Comparison of ENCODE assay signal across 15 cellular contexts in genomic region chr12:10610188-10610587, GRCh38. TPM values are rescaled to one million over a fixed set of nuclear protein-coding genes. Genes with fewer than 3 reads are reported as not detected.
DNase-seq lines count a peak whose midpoint lies in the region; ATAC-seq and TF ChIP-seq lines count a peak whose summit lies in the region.
"Had no signal": no experiment of that assay in that cellular context is flagged by ENCODE, and none has a peak within 500 bp of the region (broad histone marks: within the 10 kb centered on the region; RNA-seq: fewer than 3 reads in every experiment).

No MANE protein-coding gene starts in this region.

- peaks cover 2% of the 10 kb centered on the region for H3K27me3 Mint-ChIP-seq in activated CD4-positive, alpha-beta memory T cell treated with anti-CD3 and anti-CD28 coated beads, Interleukin-2, amount 10 ng/mL, durations not matched to agents 7 days and 5 days
- H3K27me3 Mint-ChIP-seq in activated CD4-positive, alpha-beta memory T cell treated with anti-CD3 and anti-CD28 coated beads for 36 hours, result peaks cover 4% of the 10 kb centered on the region
- H3K27me3 Mint-ChIP-seq in natural killer cell treated with Interleukin-12 subunit alpha and Interleukin-12 subunit beta and Interleukin-15 and Interleukin-18, amount 100 ng/mL, for 72 hours, result no peaks in the 10 kb centered on the region
- peaks cover 0 to 2% of the 10 kb centered on the region in 2 donors for H3K27me3 Mint-ChIP-seq in natural killer cell (ENCODE audit: low read depth in 2 of 2)

- peak overlapping the region; percentile 3 for H3K27ac Mint-ChIP-seq in activated CD4-positive, alpha-beta memory T cell treated with anti-CD3 and anti-CD28 coated beads, Interleukin-2, amount 10 ng/mL, durations not matched to agents 7 days and 5 days
- H3K27ac Mint-ChIP-seq in activated CD4-positive, alpha-beta memory T cell treated with anti-CD3 and anti-CD28 coated beads for 36 hours, result no peak overlapping the region
- peak overlapping the region; percentile 56 to 98 for H3K27ac Mint-ChIP-seq in natural killer cell treated with Interleukin-12 subunit alpha and Interleukin-12 subunit beta and Interleukin-15 and Interleukin-18, amount 100 ng/mL, for 72 hours
- no peak overlapping the region for H3K27ac Mint-ChIP-seq in natural killer cell

- H3K9ac ChIP-seq in endocrine pancreas (ENCODE audit: control insufficient read depth, insufficient read depth, low read length), result peak overlapping the region; percentile 13

- H3K36me3 ChIP-seq in endocrine pancreas (ENCODE audit: control insufficient read depth, insufficient read depth, low read length), result no peaks in the 10 kb centered on the region

- H3K4me1 Mint-ChIP-seq in activated CD4-positive, alpha-beta memory T cell treated with anti-CD3 and anti-CD28 coated beads, Interleukin-2, amount 10 ng/mL, durations not matched to agents 7 days and 5 days, result peaks cover 33% of the 10 kb centered on the region
- H3K4me1 Mint-ChIP-seq in activated CD4-positive, alpha-beta memory T cell treated with anti-CD3 and anti-CD28 coated beads for 36 hours (ENCODE audit: low read depth), result peaks cover 33% of the 10 kb centered on the region
- H3K4me1 Mint-ChIP-seq in natural killer cell treated with Interleukin-12 subunit alpha and Interleukin-12 subunit beta and Interleukin-15 and Interleukin-18, amount 100 ng/mL, for 72 hours (ENCODE audit: low read depth in 2 of 2), result peaks cover 42 to 71% of the 10 kb centered on the region in 2 donors
- peaks cover 22 to 24% of the 10 kb centered on the region in 2 donors for H3K4me1 Mint-ChIP-seq in natural killer cell

- no peak for TF ChIP-seq CTCF in natural killer cell (IDR thresholded peaks at IDR 0.05)

- no peak for ATAC-seq in natural killer cell treated with Interleukin-12 subunit alpha and Interleukin-12 subunit beta and Interleukin-15 and Interleukin-18, amount 100 ng/mL, for 72 hours
- ATAC-seq in natural killer cell, result no peak
- ATAC-seq: GM12878 had no signal

- H3K4me3 ChIP-seq in endocrine pancreas (ENCODE audit: control insufficient read depth, insufficient read depth, low read length), result no peak overlapping the region

- POLR2A ChIA-PET in activated CD4-positive, alpha-beta memory T cell treated with anti-CD3 and anti-CD28 coated beads, Interleukin-2, amount 10 ng/mL, durations not matched to agents 7 days and 5 days (lab: Charles Lee), result no interaction called here
- POLR2A ChIA-PET in activated CD4-positive, alpha-beta memory T cell treated with anti-CD3 and anti-CD28 coated beads for 36 hours (lab: Charles Lee), result no interaction called here

- H3K9me3 ChIP-seq in endocrine pancreas (ENCODE audit: control insufficient read depth, low read length), result no peaks in the 10 kb centered on the region

- CTCF ChIA-PET in activated CD4-positive, alpha-beta memory T cell treated with anti-CD3 and anti-CD28 coated beads, Interleukin-2, amount 10 ng/mL, durations not matched to agents 7 days and 5 days (lab: Charles Lee), result interaction anchor here (0.6 to 1.1 kb wide), 3 partner anchors 9 to 203 kb away, joined by 3 to 4 read pairs (median 3); no protein-coding TSS in a partner anchor
- CTCF ChIA-PET in activated CD4-positive, alpha-beta memory T cell treated with anti-CD3 and anti-CD28 coated beads for 36 hours (lab: Charles Lee), result interaction anchor here (1.2 kb wide), 1 partner anchor 374 kb away, joined by 3 read pairs; no protein-coding TSS in a partner anchor

- H3K36me3 Mint-ChIP-seq in activated CD4-positive, alpha-beta memory T cell treated with anti-CD3 and anti-CD28 coated beads, Interleukin-2, amount 10 ng/mL, durations not matched to agents 7 days and 5 days (ENCODE audit: low read depth), result peaks cover 38% of the 10 kb centered on the region
- peaks cover 43% of the 10 kb centered on the region for H3K36me3 Mint-ChIP-seq in activated CD4-positive, alpha-beta memory T cell treated with anti-CD3 and anti-CD28 coated beads for 36 hours
- H3K36me3 Mint-ChIP-seq in natural killer cell treated with Interleukin-12 subunit alpha and Interleukin-12 subunit beta and Interleukin-15 and Interleukin-18, amount 100 ng/mL, for 72 hours, result peaks cover 53% of the 10 kb centered on the region
- peaks cover 7% of the 10 kb centered on the region for H3K36me3 Mint-ChIP-seq in natural killer cell

- no peaks in the 10 kb centered on the region for H3K9me3 Mint-ChIP-seq in activated CD4-positive, alpha-beta memory T cell treated with anti-CD3 and anti-CD28 coated beads, Interleukin-2, amount 10 ng/mL, durations not matched to agents 7 days and 5 days
- no peaks in the 10 kb centered on the region for H3K9me3 Mint-ChIP-seq in activated CD4-positive, alpha-beta memory T cell treated with anti-CD3 and anti-CD28 coated beads for 36 hours
- H3K9me3 Mint-ChIP-seq in natural killer cell treated with Interleukin-12 subunit alpha and Interleukin-12 subunit beta and Interleukin-15 and Interleukin-18, amount 100 ng/mL, for 72 hours, result no peaks in the 10 kb centered on the region
- no peaks in the 10 kb centered on the region for H3K9me3 Mint-ChIP-seq in natural killer cell
- H3K9me3 Mint-ChIP-seq: CD4-positive, alpha-beta T cell had no signal

- H3K4me1 ChIP-seq in endocrine pancreas (ENCODE audit: control insufficient read depth, insufficient read depth, low read length), result peaks cover 8% of the 10 kb centered on the region

- no peaks in the 10 kb centered on the region for H3K27me3 ChIP-seq in endocrine pancreas (ENCODE audit: control insufficient read depth, insufficient read depth, low read length)

- no peak overlapping the region for H3K4me3 Mint-ChIP-seq in activated CD4-positive, alpha-beta memory T cell treated with anti-CD3 and anti-CD28 coated beads, Interleukin-2, amount 10 ng/mL, durations not matched to agents 7 days and 5 days
- no peak overlapping the region for H3K4me3 Mint-ChIP-seq in activated CD4-positive, alpha-beta memory T cell treated with anti-CD3 and anti-CD28 coated beads for 36 hours
- H3K4me3 Mint-ChIP-seq in natural killer cell treated with Interleukin-12 subunit alpha and Interleukin-12 subunit beta and Interleukin-15 and Interleukin-18, amount 100 ng/mL, for 72 hours, result peak overlapping the region; percentile 66
- no peak overlapping the region for H3K4me3 Mint-ChIP-seq in natural killer cell

- DNase-seq in activated CD4-positive, alpha-beta memory T cell treated with anti-CD3 and anti-CD28 coated beads, Interleukin-2, amount 10 ng/mL, durations not matched to agents 7 days and 5 days, result no peak
- DNase-seq in activated CD4-positive, alpha-beta memory T cell treated with anti-CD3 and anti-CD28 coated beads for 36 hours, result no peak
- DNase-seq in natural killer cell treated with Interleukin-12 subunit alpha and Interleukin-12 subunit beta and Interleukin-15 and Interleukin-18, amount 100 ng/mL, for 72 hours (ENCODE audit: low spot score), result no peak
- no peak for DNase-seq in natural killer cell
- no peak for DNase-seq in NCI-H446 treated with DMSO at 0.1 percent for 48 hours (lab: John Stamatoyannopoulos, UW)
- no peak for DNase-seq in stimulated activated CD4-positive, alpha-beta T cell treated with anti-CD3 and anti-CD28 coated beads, Interleukin-4, amount 100 ng/mL, for 4 hours
- DNase-seq: 8988T; ACHN; C1 segment of cervical spinal cord; Calu3; CD4-positive, alpha-beta T cell; DMS 273 treated with DMSO at 0.1 percent for 48 hours; HCEC 1CT had no signal

- intact Hi-C loops in activated CD4-positive, alpha-beta memory T cell treated with anti-CD3 and anti-CD28 coated beads for 36 hours (cut with micrococcal nuclease), result loop anchor here (5.0 to 10.0 kb wide), 3 partner anchors 562 to 855 kb away; partner anchors contain the start of genes CLEC2B and SMIM10L1
- intact Hi-C loops in natural killer cell (cut with micrococcal nuclease), result loop anchor here (10.0 kb wide), 1 partner anchor 565 kb away; the partner anchor contains the start of gene SMIM10L1

RNA-seq across cellular contexts. Expression of gene MAGOHB, which starts 3.2 kb away (rescaled TPM):
- total RNA-seq in activated CD4-positive, alpha-beta memory T cell treated with anti-CD3 and anti-CD28 coated beads, Interleukin-2, amount 10 ng/mL, durations not matched to agents 7 days and 5 days, result 10 to 100 TPM; 38.4 to 39.0 TPM
- 10 to 100 TPM; 66.2 to 69.1 TPM for total RNA-seq in activated CD4-positive, alpha-beta memory T cell treated with anti-CD3 and anti-CD28 coated beads for 36 hours
- 10 to 100 TPM; 84.0 to 94.4 TPM for total RNA-seq in natural killer cell treated with Interleukin-12 subunit alpha and Interleukin-12 subunit beta and Interleukin-15 and Interleukin-18, amount 100 ng/mL, for 72 hours
- 10 to 100 TPM; 13.0 to 16.3 (median 13.1) TPM for total RNA-seq in natural killer cell

Comparison
In these comparisons a context has a peak if more than half of its experiments do, and no peak if none do; other contexts are left out.
1. H3K27ac Mint-ChIP-seq: peak in activated CD4-positive, alpha-beta memory T cell treated with anti-CD3 and anti-CD28 coated beads, Interleukin-2, amount 10 ng/mL, durations not matched to agents 7 days and 5 days (single experiment) and natural killer cell treated with Interleukin-12 subunit alpha and Interleukin-12 subunit beta and Interleukin-15 and Interleukin-18, amount 100 ng/mL, for 72 hours (2 of 2); none in activated CD4-positive, alpha-beta memory T cell treated with anti-CD3 and anti-CD28 coated beads for 36 hours (single experiment) and natural killer cell (0 of 2).